24 cellular contexts compared by ENCODE assay signal in the genomic region with DNA sequence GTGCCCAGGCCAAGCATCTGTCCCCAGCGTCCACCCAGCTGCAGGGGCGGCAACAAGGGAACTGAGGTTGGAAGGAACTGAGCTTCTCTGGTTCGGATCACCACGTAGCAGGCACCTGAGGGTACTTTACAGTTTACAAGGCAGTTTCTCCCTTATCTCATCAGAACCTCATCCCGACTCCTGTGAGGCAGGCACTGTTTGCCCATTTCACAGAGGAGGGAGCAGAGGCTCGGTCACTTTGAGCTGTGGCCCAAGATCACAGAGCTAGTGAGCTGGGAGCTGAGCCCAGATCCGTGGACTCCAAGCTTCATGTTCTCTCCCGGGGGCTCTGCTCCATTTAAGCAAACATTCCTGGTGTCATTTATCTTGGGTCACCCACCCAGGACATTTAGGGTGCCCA. TPM values are rescaled to one million over a fixed set of nuclear protein-coding genes. Genes with fewer than 3 reads are reported as not detected.
DNase-seq lines count a peak whose midpoint lies in the region; ATAC-seq, FAIRE-seq and TF ChIP-seq lines count a peak whose summit lies in the region.
"Had no signal": no experiment of that assay in that cellular context is flagged by ENCODE, and none has a peak within 500 bp of the region (broad histone marks: within the 10 kb centered on the region; RNA-seq: fewer than 3 reads in every experiment).

No MANE protein-coding gene starts in this region.

- no peaks in the 10 kb centered on the region for H3K4me1 Mint-ChIP-seq in endodermal cell
- H3K4me1 Mint-ChIP-seq: B cell; CD4-positive, CD25-positive, alpha-beta regulatory T cell had no signal

- POLR2A ChIA-PET in HepG2 (lab: Yijun Ruan, JAX), result no interaction called here

- peaks cover 6 to 79% of the 10 kb centered on the region in 2 experiments; a peak in 4 of 5 replicates for H3K27me3 ChIP-seq in HepG2 (ENCODE audit: control insufficient read depth in 1 of 2, insufficient read depth in 2 of 2, low read length in 2 of 2)
- H3K27me3 ChIP-seq in right lobe of liver, result no peaks in the 10 kb centered on the region
- H3K27me3 ChIP-seq in endodermal cell (ENCODE audit: control insufficient read depth, insufficient read depth, low read length, poor library complexity, severe bottlenecking), result no peaks in the 10 kb centered on the region
- peaks cover 24% of the 10 kb centered on the region for H3K27me3 ChIP-seq in osteoblast (ENCODE audit: insufficient read depth, low read length)

- TF ChIP-seq EP300 in HepG2 (IDR thresholded peaks at IDR 0.05; ENCODE audit: low read depth in 2 of 2, low read length in 2 of 2), result no peak
- no peak for TF ChIP-seq EP300 in HepG2 (CRISPR knock-in tag; IDR thresholded peaks at IDR 0.05; ENCODE audit: borderline replicate concordance)

- WGBS in HepG2 (ENCODE audit: low lambda C conversion rate), result 40% methylated on average over 5 of the region's 8 CpGs
- WGBS in right lobe of liver (ENCODE audit: insufficient coverage, low coverage, low lambda C conversion rate, missing lambda C conversion rate), result no CpG with 5 or more reads among the region's 8 CpGs
- WGBS in endodermal cell (ENCODE audit: insufficient coverage in 1 of 2, insufficient read length in 1 of 2), 2 experiments, result 90 to 96% methylated on average over 8 of the region's 8 CpGs

- CTCF ChIA-PET in HepG2 (lab: Yijun Ruan, JAX; ENCODE audit: low intra/inter-chr PET ratio, low total read pairs), result no interaction called here

- TF ChIP-seq POLR2A in HepG2 (IDR thresholded peaks at IDR 0.05; ENCODE audit: insufficient read depth in 1 of 2, low read depth in 2 of 2, low read length in 2 of 2) (no peak), right lobe of liver (IDR thresholded peaks at IDR 0.05) (no peak)

- ATAC-seq in HepG2 (no peak), right lobe of liver (no peak), SK-N-SH treated with all-trans-retinoic acid at 6 μM for 48 hours (no peak)
- ATAC-seq: CD8-positive, alpha-beta T cell; GM12878; GM23338 had no signal

- no peak overlapping the region for H3K4me3 Mint-ChIP-seq in endodermal cell
- H3K4me3 Mint-ChIP-seq: B cell; CD8-positive, alpha-beta T cell; GM23338 had no signal

- no peak overlapping the region for H3K4me2 ChIP-seq in HepG2 (ENCODE audit: low read depth, low read length)
- H3K4me2 ChIP-seq in osteoblast (ENCODE audit: insufficient read depth, low read length), result no peak overlapping the region
- H3K4me2 ChIP-seq: BLaER1, GM23338 had no signal

- no peak overlapping the region for H3K27ac ChIP-seq in HepG2 (ENCODE audit: extremely low read length, insufficient read depth, low read length)
- H3K27ac ChIP-seq in right lobe of liver, result no peak overlapping the region
- no peak overlapping the region for H3K27ac ChIP-seq in endodermal cell (ENCODE audit: low read depth, low read length)
- no peak overlapping the region for H3K27ac ChIP-seq in osteoblast (ENCODE audit: low read depth, low read length)
- H3K27ac ChIP-seq: 22Rv1, BLaER1, C4-2B had no signal

- in situ Hi-C loops in HepG2 (cut with HindIII; ENCODE audit: extremely low pct_ligation_motif_present, low pct_unique_long_range_greater_than_20kb), result no loop called here

- H3K36me3 Mint-ChIP-seq in endodermal cell (ENCODE audit: low read depth), result no peaks in the 10 kb centered on the region
- H3K36me3 Mint-ChIP-seq: CD4-positive, CD25-positive, alpha-beta regulatory T cell; CD8-positive, alpha-beta T cell had no signal

- H3K9me3 ChIP-seq in HepG2 (ENCODE audit: low read length) (no peaks in the 10 kb centered on the region), right lobe of liver (no peaks in the 10 kb centered on the region), endodermal cell (ENCODE audit: control insufficient read depth, low read length) (no peaks in the 10 kb centered on the region), osteoblast (ENCODE audit: low read depth, low read length) (no peaks in the 10 kb centered on the region)
- H3K9me3 ChIP-seq: BLaER1, Caco-2 had no signal

- H3K79me2 ChIP-seq in HepG2 (ENCODE audit: insufficient read depth, low read length) (no peaks in the 10 kb centered on the region), osteoblast (ENCODE audit: insufficient read depth, low read length) (no peaks in the 10 kb centered on the region)

- DNase-seq in HepG2 (ENCODE audit: low spot score) (no peak), right lobe of liver (no peak), endodermal cell (peak; percentile 46), osteoblast (ENCODE audit: insufficient read length, low spot score, missing footprints) (peak; percentile 66), NCI-H526 (lab: John Stamatoyannopoulos, UW) (no peak), DMS53 (lab: John Stamatoyannopoulos, UW) (no peak)
- DNase-seq: Caco-2; CD4-positive, CD25-positive, alpha-beta regulatory T cell; CD8-positive, alpha-beta T cell; DMS153; DMS79; EL; GDM1; HCEC 1CT had no signal

- intact Hi-C loops in HepG2 (cut with micrococcal nuclease; ENCODE audit: unreplicated experiment) (no loop called here), right lobe of liver (cut with DNase I) (no loop called here)

- H3K4me3 ChIP-seq in HepG2 (replicated peaks in 1 of 3; ENCODE audit: insufficient read depth in 1 of 3, low read depth in 2 of 3, low read length in 3 of 3), result no peak overlapping the region
- no peak overlapping the region for H3K4me3 ChIP-seq in right lobe of liver
- H3K4me3 ChIP-seq in endodermal cell (ENCODE audit: low read length), result no peak overlapping the region
- H3K4me3 ChIP-seq in osteoblast (ENCODE audit: insufficient read depth, low read length), result no peak overlapping the region
- H3K4me3 ChIP-seq: BLaER1, GM12878, GM23338 had no signal

- H3K27ac Mint-ChIP-seq in endodermal cell, result no peak overlapping the region
- H3K27ac Mint-ChIP-seq: B cell; CD8-positive, alpha-beta T cell; GM23338 had no signal

- no peaks in the 10 kb centered on the region for H3K9me3 Mint-ChIP-seq in endodermal cell
- H3K9me3 Mint-ChIP-seq: CD4-positive, CD25-positive, alpha-beta regulatory T cell; CD8-positive, alpha-beta T cell; GM23338 had no signal

- no peak for TF ChIP-seq RAD21 in HepG2 (CRISPR knock-in tag; IDR thresholded peaks at IDR 0.05)

- H3K4me1 ChIP-seq in HepG2 (ENCODE audit: insufficient read depth, low read length) (peaks cover 26% of the 10 kb centered on the region), right lobe of liver (peaks cover 0 to 7% (median 0%) of the 10 kb centered on the region in 4 donors), endodermal cell (ENCODE audit: control insufficient read depth, insufficient read depth, low read length) (no peaks in the 10 kb centered on the region), osteoblast (ENCODE audit: insufficient read depth, low read length) (no peaks in the 10 kb centered on the region)
- H3K4me1 ChIP-seq: Caco-2 had no signal

- FAIRE-seq in HepG2 (lab: Jason Lieb, UNC), result no peak
- FAIRE-seq: A204.1, GM12878, H54 had no signal

- H3K36me3 ChIP-seq in HepG2 (replicated peaks in 1 of 2; ENCODE audit: control insufficient read depth in 1 of 2, insufficient read depth in 2 of 2, low read length in 2 of 2) (no peaks in the 10 kb centered on the region), right lobe of liver (no peaks in the 10 kb centered on the region), endodermal cell (ENCODE audit: control insufficient read depth, insufficient read depth, low read length) (no peaks in the 10 kb centered on the region), osteoblast (ENCODE audit: insufficient read depth, low read length) (no peaks in the 10 kb centered on the region)
- H3K36me3 ChIP-seq: BLaER1 had no signal

- no peak overlapping the region for H2AFZ ChIP-seq in HepG2 (ENCODE audit: low read length)
- no peak overlapping the region for H2AFZ ChIP-seq in osteoblast (ENCODE audit: low read length)
- H2AFZ ChIP-seq: GM23338 had no signal

- H3K27me3 Mint-ChIP-seq in endodermal cell (ENCODE audit: insufficient read depth), result peaks cover 2% of the 10 kb centered on the region

- TF ChIP-seq CTCF in HepG2 (CRISPR knock-in tag; IDR thresholded peaks at IDR 0.05) (no peak), right lobe of liver (IDR thresholded peaks at IDR 0.05) (no peak), endodermal cell (conservative IDR thresholded peaks at IDR 0.05) (no peak), osteoblast (IDR thresholded peaks at IDR 0.05; ENCODE audit: extremely low read depth, low read depth, low read length) (no peak)

- no peak overlapping the region for H3K9ac ChIP-seq in HepG2 (ENCODE audit: insufficient read depth, low read depth, low read length)
- no peak overlapping the region for H3K9ac ChIP-seq in endodermal cell (ENCODE audit: extremely low read depth, low read length, poor library complexity, severe bottlenecking)
- H3K9ac ChIP-seq: BLaER1 had no signal

- H4K20me1 ChIP-seq in HepG2 (ENCODE audit: insufficient read depth, low read length) (no peaks in the 10 kb centered on the region), osteoblast (ENCODE audit: insufficient read depth, low read length) (peaks cover 4% of the 10 kb centered on the region)

- BruUV-seq in HepG2 (replicated peaks; lab: Mats Ljungman, UMichigan), result no TSS peak

RNA-seq across cellular contexts. Expression of a gene that starts 15.1 kb away (rescaled TPM):
- total RNA-seq in HepG2 (2016; rRNA removed; fragmentation: Illumina TruSeq; extraction: Trizol), result 3.3 and 6.8 TPM in 2 replicates
- 4.8 and 5.6 TPM in 2 replicates for total RNA-seq in HepG2 (2016; cell fraction: cytosol; rRNA removed; fragmentation: Illumina TruSeq; extraction: Trizol; ENCODE audit: low read depth)
- total RNA-seq in HepG2 (2016; cell fraction: insoluble cytoplasmic fraction; rRNA removed; fragmentation: Illumina TruSeq; extraction: Trizol), result 3.5 and 7.2 TPM in 2 replicates
- 8.2 and 9.8 TPM in 2 replicates for total RNA-seq in HepG2 (2016; cell fraction: membrane; rRNA removed; fragmentation: Illumina TruSeq; extraction: Trizol)
- total RNA-seq in HepG2 (2016; cell fraction: nucleus; rRNA removed; fragmentation: Illumina TruSeq; extraction: Trizol), result 5.1 and 5.7 TPM in 2 replicates
- polyA plus RNA-seq in HepG2 (2011; rRNA removed), result 12.3 and 16.6 TPM in 2 replicates
- polyA plus RNA-seq in HepG2 (2011; cell fraction: cytosol; rRNA removed), result 4.3 and 9.4 TPM in 2 replicates
- 78.3 and 112 TPM in 2 replicates for polyA plus RNA-seq in HepG2 (2011; cell fraction: nucleus; rRNA removed)
- polyA plus RNA-seq in HepG2 (2012), result 16.2 and 21.4 TPM in 2 replicates
- polyA plus RNA-seq in HepG2 (2016; cell fraction: cytosol; fragmentation: Illumina TruSeq; extraction: Trizol; ENCODE audit: low read depth), result 15.8 and 19.4 TPM in 2 replicates
- 11.4 and 12.9 TPM in 2 replicates for polyA plus RNA-seq in HepG2 (2016; cell fraction: insoluble cytoplasmic fraction; fragmentation: Illumina TruSeq; extraction: Trizol; ENCODE audit: low read depth)
- polyA plus RNA-seq in HepG2 (2016; cell fraction: membrane; fragmentation: Illumina TruSeq; extraction: Trizol; ENCODE audit: low read depth), result 21.1 and 23.4 TPM in 2 replicates
- 30.5 and 32.7 TPM in 2 replicates for polyA plus RNA-seq in HepG2 (2016; cell fraction: nucleus; fragmentation: Illumina TruSeq; extraction: Trizol; ENCODE audit: insufficient read depth, low read depth)
- 9.9 and 17.0 TPM in 2 replicates for polyA minus RNA-seq in HepG2 (2011; rRNA and poly(A)+ RNA removed; ENCODE audit: low replicate concordance)
- 8.7 and 11.7 TPM in 2 replicates for polyA minus RNA-seq in HepG2 (2011; cell fraction: cytosol; rRNA and poly(A)+ RNA removed)
- polyA minus RNA-seq in HepG2 (2011; cell fraction: nucleus; rRNA and poly(A)+ RNA removed), result 23.5 and 25.2 TPM in 2 replicates
- 10 to 100 TPM in 4 of 6 experiments, 1 to 10 TPM in 2; 6.4 to 29.5 (median 17.2) TPM for total RNA-seq in right lobe of liver
- 10 to 100 TPM; 46.8 to 49.6 TPM for total RNA-seq in endodermal cell
- 28.8 TPM for polyA plus RNA-seq in endodermal cell (2013, experiment 1 of 2)
- 24.7 TPM for polyA plus RNA-seq in endodermal cell (2013, experiment 2 of 2)
- total RNA-seq in osteoblast, result 6.2 and 9.4 TPM in 2 replicates

RNA-seq across cellular contexts. Expression of a gene that starts 25.1 kb away (rescaled TPM):
- total RNA-seq in HepG2 (2016; rRNA removed; fragmentation: Illumina TruSeq; extraction: Trizol) (11.9 and 14.8 TPM in 2 replicates), right lobe of liver (10 to 100 TPM; 42.5 to 67.3 (median 49.5) TPM), endodermal cell (10 to 100 TPM; 66.9 to 71.4 TPM), osteoblast (41.5 and 46.7 TPM in 2 replicates)
- total RNA-seq in HepG2 (2016; cell fraction: cytosol; rRNA removed; fragmentation: Illumina TruSeq; extraction: Trizol; ENCODE audit: low read depth), result 6.7 and 12.0 TPM in 2 replicates
- total RNA-seq in HepG2 (2016; cell fraction: insoluble cytoplasmic fraction; rRNA removed; fragmentation: Illumina TruSeq; extraction: Trizol), result 13.0 and 13.6 TPM in 2 replicates
- total RNA-seq in HepG2 (2016; cell fraction: membrane; rRNA removed; fragmentation: Illumina TruSeq; extraction: Trizol), result 14.0 and 16.7 TPM in 2 replicates
- total RNA-seq in HepG2 (2016; cell fraction: nucleus; rRNA removed; fragmentation: Illumina TruSeq; extraction: Trizol), result 17.0 and 22.2 TPM in 2 replicates
- polyA plus RNA-seq in HepG2 (2011; rRNA removed), result 11.6 and 12.6 TPM in 2 replicates
- polyA plus RNA-seq in HepG2 (2011; cell fraction: cytosol; rRNA removed), result 4.9 and 6.2 TPM in 2 replicates
- 87.1 and 98.5 TPM in 2 replicates for polyA plus RNA-seq in HepG2 (2011; cell fraction: nucleus; rRNA removed)
- 31.8 and 31.9 TPM in 2 replicates for polyA plus RNA-seq in HepG2 (2012)
- polyA plus RNA-seq in HepG2 (2016; cell fraction: cytosol; fragmentation: Illumina TruSeq; extraction: Trizol; ENCODE audit: low read depth), result 3.9 and 4.3 TPM in 2 replicates
- polyA plus RNA-seq in HepG2 (2016; cell fraction: insoluble cytoplasmic fraction; fragmentation: Illumina TruSeq; extraction: Trizol; ENCODE audit: low read depth), result 22.5 and 31.3 TPM in 2 replicates
- polyA plus RNA-seq in HepG2 (2016; cell fraction: membrane; fragmentation: Illumina TruSeq; extraction: Trizol; ENCODE audit: low read depth), result 11.4 and 11.5 TPM in 2 replicates
- polyA plus RNA-seq in HepG2 (2016; cell fraction: nucleus; fragmentation: Illumina TruSeq; extraction: Trizol; ENCODE audit: insufficient read depth, low read depth), result 54.4 and 55.4 TPM in 2 replicates
- polyA minus RNA-seq in HepG2 (2011; rRNA and poly(A)+ RNA removed; ENCODE audit: low replicate concordance), result 12.5 and 23.7 TPM in 2 replicates
- polyA minus RNA-seq in HepG2 (2011; cell fraction: cytosol; rRNA and poly(A)+ RNA removed), result 16.2 and 19.1 TPM in 2 replicates
- polyA minus RNA-seq in HepG2 (2011; cell fraction: nucleus; rRNA and poly(A)+ RNA removed), result 26.4 and 28.5 TPM in 2 replicates
- polyA plus RNA-seq in endodermal cell (2013, experiment 1 of 2), result 52.3 TPM
- polyA plus RNA-seq in endodermal cell (2013, experiment 2 of 2), result 45.0 TPM

RNA-seq across cellular contexts. Expression of a gene that starts 43.4 kb away (rescaled TPM):
- total RNA-seq in HepG2 (2016; rRNA removed; fragmentation: Illumina TruSeq; extraction: Trizol) (not detected in 2 replicates), right lobe of liver (under 1 TPM in 5 of 6 experiments, not detected in 1; 0.06 to 0.24 (median 0.16) TPM), endodermal cell (1 to 10 TPM; 1.5 to 1.6 TPM), osteoblast (under 0.01 TPM in 1 of 2 replicates, not detected in the other)
- not detected in 2 replicates for total RNA-seq in HepG2 (2016; cell fraction: cytosol; rRNA removed; fragmentation: Illumina TruSeq; extraction: Trizol; ENCODE audit: low read depth)
- 0.02 TPM in 1 of 2 replicates, not detected in the other for total RNA-seq in HepG2 (2016; cell fraction: insoluble cytoplasmic fraction; rRNA removed; fragmentation: Illumina TruSeq; extraction: Trizol)
- total RNA-seq in HepG2 (2016; cell fraction: membrane; rRNA removed; fragmentation: Illumina TruSeq; extraction: Trizol), result 0.06 TPM in 1 of 2 replicates, not detected in the other
- not detected in 2 replicates for total RNA-seq in HepG2 (2016; cell fraction: nucleus; rRNA removed; fragmentation: Illumina TruSeq; extraction: Trizol)
- 0.03 TPM in 2 replicates for polyA plus RNA-seq in HepG2 (2011; rRNA removed)
- polyA plus RNA-seq in HepG2 (2011; cell fraction: cytosol; rRNA removed), result 0.01 and 0.03 TPM in 2 replicates
- 0.09 and 0.10 TPM in 2 replicates for polyA plus RNA-seq in HepG2 (2011; cell fraction: nucleus; rRNA removed)
- polyA plus RNA-seq in HepG2 (2012), result 0.07 and 0.08 TPM in 2 replicates
- polyA plus RNA-seq in HepG2 (2016; cell fraction: cytosol; fragmentation: Illumina TruSeq; extraction: Trizol; ENCODE audit: low read depth), result not detected in 2 replicates
- not detected in 2 replicates for polyA plus RNA-seq in HepG2 (2016; cell fraction: insoluble cytoplasmic fraction; fragmentation: Illumina TruSeq; extraction: Trizol; ENCODE audit: low read depth)
- not detected in 2 replicates for polyA plus RNA-seq in HepG2 (2016; cell fraction: membrane; fragmentation: Illumina TruSeq; extraction: Trizol; ENCODE audit: low read depth)
- 0.15 TPM in 1 of 2 replicates, not detected in the other for polyA plus RNA-seq in HepG2 (2016; cell fraction: nucleus; fragmentation: Illumina TruSeq; extraction: Trizol; ENCODE audit: insufficient read depth, low read depth)
- polyA minus RNA-seq in HepG2 (2011; rRNA and poly(A)+ RNA removed; ENCODE audit: low replicate concordance), result 0.24 TPM in 1 of 2 replicates, not detected in the other
- polyA minus RNA-seq in HepG2 (2011; cell fraction: cytosol; rRNA and poly(A)+ RNA removed), result not detected in 2 replicates
- polyA minus RNA-seq in HepG2 (2011; cell fraction: nucleus; rRNA and poly(A)+ RNA removed), result not detected in 2 replicates
- polyA plus RNA-seq in endodermal cell (2013, experiment 1 of 2), result 0.57 TPM
- polyA plus RNA-seq in endodermal cell (2013, experiment 2 of 2), result 0.70 TPM
- polyA plus RNA-seq: AG04450; CD4-positive, CD25-positive, alpha-beta regulatory T cell had no signal

Comparison
In these comparisons a context has a peak if more than half of its experiments do, and no peak if none do; other contexts are left out.
1. DNase-seq: peak in endodermal cell (single experiment) and osteoblast (single experiment); none in HepG2 (single experiment), right lobe of liver (0 of 3), NCI-H526 (0 of 2) and DMS53 (single experiment).